ENCODE assay signal across 27 cellular contexts in the genomic region with DNA sequence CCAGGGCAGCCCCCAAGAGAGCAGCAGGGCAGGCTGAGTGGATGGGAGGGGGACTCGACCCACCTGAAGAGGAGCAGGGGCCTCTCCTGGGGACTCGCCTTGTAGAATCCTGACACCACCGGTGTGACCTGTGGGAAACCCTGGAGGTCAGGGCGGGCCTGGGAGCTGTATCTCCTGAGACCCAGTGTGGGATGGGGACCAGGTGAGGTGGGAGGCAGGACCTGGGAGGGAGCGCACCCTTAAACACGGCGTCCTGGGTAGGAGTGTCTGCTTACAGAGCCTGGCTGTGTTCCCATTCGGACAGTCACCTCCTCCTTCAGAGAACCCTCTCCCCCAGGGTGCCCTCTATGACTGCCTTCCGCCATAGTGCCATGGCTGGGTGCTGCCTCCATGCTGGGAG. TPM values are rescaled to one million over a fixed set of nuclear protein-coding genes. Genes with fewer than 3 reads are reported as not detected.
"Had no signal": no experiment of that assay in that cellular context is flagged by ENCODE, and none has a peak within 500 bp of the region (broad histone marks: within the 10 kb centered on the region; RNA-seq: fewer than 3 reads in every experiment).

No MANE protein-coding gene starts in this region.

- H3K27me3 ChIP-seq: body of pancreas, right lobe of liver had no signal

- H3K36me3 ChIP-seq: right lobe of liver, thoracic aorta had no signal

- H3K9me3 ChIP-seq: body of pancreas, right lobe of liver, thoracic aorta had no signal

- H3K4me1 Mint-ChIP-seq: activated CD4-positive, alpha-beta T cell treated with anti-CD3 and anti-CD28 coated beads, Interleukin-2, amount 10 ng/mL, durations not matched to agents 24 days and 14 days; endodermal cell; stimulated activated effector memory CD8-positive, alpha-beta T cell treated with anti-CD3 and anti-CD28 coated beads, Interleukin-12 subunit alpha, Interleukin-12 subunit beta, amount 100 ng/mL, for 72 hours had no signal

- H3K4me1 ChIP-seq: body of pancreas, right lobe of liver had no signal

- DNase-seq: activated CD4-positive, alpha-beta T cell treated with anti-CD3 and anti-CD28 coated beads, Interleukin-2, amount 10 ng/mL, durations not matched to agents 24 days and 14 days; activated CD8-positive, alpha-beta T cell treated with anti-CD3 and anti-CD28 coated beads for 36 hours; activated effector memory CD4-positive, alpha-beta T cell treated with anti-CD3 and anti-CD28 coated beads, Interleukin-2, amount 50 U/mL, for 16 hours; activated T-cell treated with anti-CD3 and anti-CD28 coated beads, Interleukin-2, amount 50 U/mL, for 1 hour; amygdala; caudate nucleus; endodermal cell; foreskin fibroblast; hippocampal formation; islet precursor cell; mammary epithelial cell; stimulated activated CD4-positive, alpha-beta T cell treated with anti-CD3 and anti-CD28 coated beads, Interleukin-4, amount 100 ng/mL, for 24 hours had no signal

- H3K4me3 Mint-ChIP-seq: activated CD4-positive, alpha-beta T cell treated with anti-CD3 and anti-CD28 coated beads, Interleukin-2, amount 10 ng/mL, durations not matched to agents 24 days and 14 days; activated CD8-positive, alpha-beta T cell treated with anti-CD3 and anti-CD28 coated beads for 36 hours; activated naive CD8-positive, alpha-beta T cell; endodermal cell; stimulated activated effector memory CD8-positive, alpha-beta T cell treated with anti-CD3 and anti-CD28 coated beads, Interleukin-12 subunit alpha, Interleukin-12 subunit beta, amount 100 ng/mL, for 72 hours; T-helper 1 cell treated with Interleukin-12 subunit alpha and Interleukin-12 subunit beta and Interleukin-4 antibody, amounts not matched to agents 30 μg/mL and 1 μg/mL, for 36 hours had no signal

- ATAC-seq: activated CD8-positive, alpha-beta T cell treated with anti-CD3 and anti-CD28 coated beads for 36 hours; body of pancreas; left lobe of liver; right lobe of liver; stimulated activated effector memory CD8-positive, alpha-beta T cell treated with anti-CD3 and anti-CD28 coated beads, Interleukin-12 subunit alpha, Interleukin-12 subunit beta, amount 100 ng/mL, for 72 hours had no signal

- H3K9me3 Mint-ChIP-seq: activated CD4-positive, alpha-beta T cell treated with anti-CD3 and anti-CD28 coated beads, Interleukin-2, amount 10 ng/mL, durations not matched to agents 24 days and 14 days; activated CD8-positive, alpha-beta T cell treated with anti-CD3 and anti-CD28 coated beads for 36 hours; endodermal cell; stimulated activated effector memory CD8-positive, alpha-beta T cell treated with anti-CD3 and anti-CD28 coated beads, Interleukin-12 subunit alpha, Interleukin-12 subunit beta, amount 100 ng/mL, for 72 hours; T-helper 1 cell treated with Interleukin-12 subunit alpha and Interleukin-12 subunit beta and Interleukin-4 antibody, amounts not matched to agents 30 μg/mL and 1 μg/mL, for 36 hours had no signal

- H3K4me3 ChIP-seq: body of pancreas, right lobe of liver, smooth muscle cell, thoracic aorta had no signal

- H3K27ac Mint-ChIP-seq: activated CD4-positive, alpha-beta T cell treated with anti-CD3 and anti-CD28 coated beads, Interleukin-2, amount 10 ng/mL, durations not matched to agents 24 days and 14 days; activated CD8-positive, alpha-beta T cell treated with anti-CD3 and anti-CD28 coated beads for 36 hours; activated naive CD8-positive, alpha-beta T cell; endodermal cell; stimulated activated effector memory CD8-positive, alpha-beta T cell treated with anti-CD3 and anti-CD28 coated beads, Interleukin-12 subunit alpha, Interleukin-12 subunit beta, amount 100 ng/mL, for 72 hours; T-helper 1 cell treated with Interleukin-12 subunit alpha and Interleukin-12 subunit beta and Interleukin-4 antibody, amounts not matched to agents 30 μg/mL and 1 μg/mL, for 36 hours had no signal

- H3K27ac ChIP-seq: body of pancreas, epithelial cell of prostate, right lobe of liver, thoracic aorta had no signal

- H3K36me3 Mint-ChIP-seq: activated naive CD8-positive, alpha-beta T cell; stimulated activated effector memory CD8-positive, alpha-beta T cell treated with anti-CD3 and anti-CD28 coated beads, Interleukin-12 subunit alpha, Interleukin-12 subunit beta, amount 100 ng/mL, for 72 hours had no signal

RNA-seq across cellular contexts. Expression of gene C15orf39, which starts 27.1 kb away (rescaled TPM):
- polyA plus RNA-seq: neural cell had no signal

RNA-seq across cellular contexts. Expression of gene GOLGA6C, which starts 29.3 kb away (rescaled TPM):
- total RNA-seq: activated CD4-positive, alpha-beta T cell treated with anti-CD3 and anti-CD28 coated beads, Interleukin-2, amount 10 ng/mL, durations not matched to agents 24 days and 14 days; activated CD8-positive, alpha-beta T cell treated with anti-CD3 and anti-CD28 coated beads for 36 hours; body of pancreas; endodermal cell; glomerular endothelial cell; left lobe of liver; mammary epithelial cell; myocyte; osteocyte; pulmonary artery endothelial cell; smooth muscle cell; ureter had no signal
- polyA plus RNA-seq: mammary epithelial cell, neural cell, smooth muscle cell had no signal

RNA-seq across cellular contexts. Expression of gene GOLGA6D, which starts 53.8 kb away (rescaled TPM):
- total RNA-seq: activated CD4-positive, alpha-beta T cell treated with anti-CD3 and anti-CD28 coated beads, Interleukin-2, amount 10 ng/mL, durations not matched to agents 24 days and 14 days; activated CD8-positive, alpha-beta T cell treated with anti-CD3 and anti-CD28 coated beads for 36 hours; body of pancreas; glomerular endothelial cell; mammary epithelial cell; myocyte; osteocyte; pulmonary artery endothelial cell; thoracic aorta; ureter had no signal
- polyA plus RNA-seq: mammary epithelial cell, neural cell, smooth muscle cell had no signal
